19 cellular contexts compared by ENCODE assay signal in genomic region chr5:95969646-95970358, GRCh38. TPM values are rescaled to one million over a fixed set of nuclear protein-coding genes. Genes with fewer than 3 reads are reported as not detected.
DNase-seq lines count a peak whose midpoint lies in the region; ATAC-seq and TF ChIP-seq lines count a peak whose summit lies in the region.
"Had no signal": no experiment of that assay in that cellular context is flagged by ENCODE, and none has a peak within 500 bp of the region (broad histone marks: within the 10 kb centered on the region; RNA-seq: fewer than 3 reads in every experiment).

No MANE protein-coding gene starts in this region.

- DNase-seq in AG10803 (ENCODE audit: low read depth) (peak; percentile 66), NCI-H226 (peak; percentile 67), endodermal cell (no peak), left colon (no peak), germinal center (ENCODE audit: low spot score) (no peak), PC-3 (no peak), WTC11 (ENCODE audit: low spot score) (no peak)
- DNase-seq: ACHN; activated CD8-positive, alpha-beta memory T cell treated with anti-CD3 and anti-CD28 coated beads, Interleukin-2, amount 10 ng/mL, durations not matched to agents 7 days and 5 days; activated gamma-delta T cell; EL; NCI-H1930; NCI-H510A treated with DMSO at 0.1 percent for 48 hours; nephron progenitor cell; OCI-M1; stimulated activated naive CD4-positive, alpha-beta T cell treated with Interleukin-2 at 50 U/mL for 16 hours; T-helper 9 cell had no signal

- H3K27me3 ChIP-seq in endodermal cell (ENCODE audit: control insufficient read depth, insufficient read depth, low read length, poor library complexity, severe bottlenecking) (no peaks in the 10 kb centered on the region), liver (ENCODE audit: control insufficient read depth in 4 of 4, insufficient read depth in 4 of 4, low read length in 3 of 4) (no peaks in the 10 kb centered on the region), PC-3 (ENCODE audit: low read length) (no peaks in the 10 kb centered on the region)
- H3K27me3 ChIP-seq: SJSA1 had no signal

- H3K9ac ChIP-seq in endodermal cell (ENCODE audit: extremely low read depth, low read length, poor library complexity, severe bottlenecking) (no peak overlapping the region), liver (ENCODE audit: low read depth in 1 of 2, low read length in 2 of 2) (no peak overlapping the region), PC-3 (ENCODE audit: low read length) (no peak overlapping the region)

- H3K36me3 Mint-ChIP-seq in endodermal cell (ENCODE audit: low read depth): no peaks in the 10 kb centered on the region
- no peaks in the 10 kb centered on the region for H3K36me3 Mint-ChIP-seq in WTC11

- BruUV-seq in PC-3 (replicated peaks; lab: Mats Ljungman, UMichigan): no TSS peak

- H3K4me3 ChIP-seq in AG10803 (ENCODE audit: low read length) (no peak overlapping the region), endodermal cell (ENCODE audit: low read length) (peak overlapping the region; percentile 32), liver (ENCODE audit: low read depth in 1 of 3, low read length in 3 of 3) (no peak overlapping the region), PC-3 (ENCODE audit: low read length) (no peak overlapping the region)
- H3K4me3 ChIP-seq: SJSA1 had no signal

- H3K36me3 ChIP-seq in endodermal cell (ENCODE audit: control insufficient read depth, insufficient read depth, low read length) (no peaks in the 10 kb centered on the region), liver (ENCODE audit: control insufficient read depth in 4 of 4, insufficient read depth in 3 of 4, low read depth in 1 of 4, low read length in 3 of 4) (no peaks in the 10 kb centered on the region), PC-3 (ENCODE audit: low read depth, low read length) (no peaks in the 10 kb centered on the region)
- H3K36me3 ChIP-seq: SJSA1 had no signal

- no peak overlapping the region for H3K27ac ChIP-seq in endodermal cell (ENCODE audit: low read depth, low read length)
- H3K27ac ChIP-seq in liver (ENCODE audit: low read depth in 1 of 2, low read length in 2 of 2): peak overlapping the region; percentile 40 to 48
- no peak overlapping the region for H3K27ac ChIP-seq in PC-3 (ENCODE audit: low read length)
- H3K27ac ChIP-seq: SJSA1 had no signal

- POLR2A ChIA-PET in PC-3 (lab: Charles Lee; ENCODE audit: unreplicated experiment): no interaction called here
- POLR2A ChIA-PET in WTC11 (lab: Charles Lee): no interaction called here

- H3K4me1 Mint-ChIP-seq in endodermal cell: peaks cover 15% of the 10 kb centered on the region
- H3K4me1 Mint-ChIP-seq in WTC11: peaks cover 1% of the 10 kb centered on the region; the same call in 1 of the 2 replicates

- H3K27ac Mint-ChIP-seq in endodermal cell (no peak overlapping the region), WTC11 (no peak overlapping the region)
- H3K27ac Mint-ChIP-seq: activated CD8-positive, alpha-beta memory T cell treated with anti-CD3 and anti-CD28 coated beads, Interleukin-2, amount 10 ng/mL, durations not matched to agents 7 days and 5 days; nephron progenitor cell had no signal

- H3K79me2 ChIP-seq in PC-3 (ENCODE audit: low read length): no peaks in the 10 kb centered on the region

- CTCF ChIA-PET in PC-3 (lab: Charles Lee): no interaction called here
- CTCF ChIA-PET in WTC11 (lab: Charles Lee): no interaction called here

- peak; percentile 31 to 38 for TF ChIP-seq RAD21 in liver (IDR thresholded peaks at IDR 0.05)

- H3K27me3 Mint-ChIP-seq in endodermal cell (ENCODE audit: insufficient read depth) (no peaks in the 10 kb centered on the region), WTC11 (ENCODE audit: low read depth) (no peaks in the 10 kb centered on the region)
- H3K27me3 Mint-ChIP-seq: activated CD8-positive, alpha-beta memory T cell treated with anti-CD3 and anti-CD28 coated beads, Interleukin-2, amount 10 ng/mL, durations not matched to agents 7 days and 5 days had no signal

- no peaks in the 10 kb centered on the region for H3K9me2 ChIP-seq in PC-3 (replicated peaks; ENCODE audit: low read length)

- H3K9me3 ChIP-seq in endodermal cell (ENCODE audit: control insufficient read depth, low read length) (peaks cover 6% of the 10 kb centered on the region), liver (ENCODE audit: control insufficient read depth in 4 of 4, low read length in 3 of 4) (no peaks in the 10 kb centered on the region), PC-3 (ENCODE audit: low read length) (no peaks in the 10 kb centered on the region)

- H3K4me1 ChIP-seq in endodermal cell (ENCODE audit: control insufficient read depth, insufficient read depth, low read length) (peaks cover 10% of the 10 kb centered on the region), liver (ENCODE audit: control insufficient read depth in 4 of 4, insufficient read depth in 4 of 4, low read length in 3 of 4) (peaks cover 3 to 28% (median 22%) of the 10 kb centered on the region in 4 donors), PC-3 (ENCODE audit: insufficient read depth, low read length) (peaks cover 21% of the 10 kb centered on the region)

- H3K4me3 Mint-ChIP-seq in endodermal cell: no peak overlapping the region
- H3K4me3 Mint-ChIP-seq in WTC11: no peak overlapping the region
- H3K4me3 Mint-ChIP-seq: activated CD8-positive, alpha-beta memory T cell treated with anti-CD3 and anti-CD28 coated beads, Interleukin-2, amount 10 ng/mL, durations not matched to agents 7 days and 5 days; nephron progenitor cell had no signal

- no peak for TF ChIP-seq CTCF in AG10803 (conservative IDR thresholded peaks at IDR 0.05; ENCODE audit: low read length)
- TF ChIP-seq CTCF in endodermal cell (conservative IDR thresholded peaks at IDR 0.05): no peak
- TF ChIP-seq CTCF in liver (IDR thresholded peaks at IDR 0.05; ENCODE audit: low read depth, low read length, missing input control): no peak
- TF ChIP-seq CTCF in PC-3 (conservative IDR thresholded peaks at IDR 0.05; ENCODE audit: low read depth, low read length): no peak
- TF ChIP-seq CTCF in WTC11 (IDR thresholded peaks at IDR 0.05): no peak

- H4K20me1 ChIP-seq in PC-3 (ENCODE audit: low read length): no peaks in the 10 kb centered on the region

- H2AFZ ChIP-seq in PC-3 (ENCODE audit: low read length): no peak overlapping the region

- intact Hi-C loops in left colon (cut with DNase I, micrococcal nuclease): loop anchor here in 1 of 2 donors (10.0 kb wide), 1 partner anchor 325 kb away; the partner anchor contains the start of gene RFESD
- intact Hi-C loops in PC-3 (cut with micrococcal nuclease): no loop called here

- H3F3A ChIP-seq in PC-3 (ENCODE audit: low read length, unreplicated experiment): no peaks in the 10 kb centered on the region

- 93 to 96% methylated on average over 5 of the region's 5 CpGs for WGBS in endodermal cell (ENCODE audit: insufficient coverage in 1 of 2, insufficient read length in 1 of 2), 2 experiments
- 82% methylated on average over 5 of the region's 5 CpGs for WGBS in liver

- H3K4me2 ChIP-seq in PC-3 (ENCODE audit: low read length): no peak overlapping the region

- no peak for ATAC-seq in left colon
- no peak for ATAC-seq in PC-3
- no peak for ATAC-seq in WTC11
- ATAC-seq: activated CD8-positive, alpha-beta memory T cell treated with anti-CD3 and anti-CD28 coated beads, Interleukin-2, amount 10 ng/mL, durations not matched to agents 7 days and 5 days had no signal

- H3K9me3 Mint-ChIP-seq in endodermal cell: no peaks in the 10 kb centered on the region
- H3K9me3 Mint-ChIP-seq in WTC11: no peaks in the 10 kb centered on the region

TF ChIP-seq in liver, 16 proteins besides CTCF, POLR2A, EP300 and RAD21 (continues in another document):
- TF ChIP-seq ATF3 (IDR thresholded peaks at IDR 0.05) (no peak), GABPA (IDR thresholded peaks at IDR 0.05 in 1 of 2, conservative IDR thresholded peaks at IDR 0.05 in 1 of 2) (no peak), FOXA2 (IDR thresholded peaks at IDR 0.05) (no peak), TAF1 (conservative IDR thresholded peaks at IDR 0.05) (no peak), HNF4A (conservative IDR thresholded peaks at IDR 0.05) (peak; percentile 50 to 58), NR2F2 (IDR thresholded peaks at IDR 0.05) (no peak), MAX (IDR thresholded peaks at IDR 0.05) (no peak), JUND (IDR thresholded peaks at IDR 0.05) (peak in 1 of 2 donors; percentile 22), HNF4G (IDR thresholded peaks at IDR 0.05) (no peak), FOXA1 (IDR thresholded peaks at IDR 0.05) (no peak), SP1 (IDR thresholded peaks at IDR 0.05) (no peak)

TF ChIP-seq in WTC11, 78 proteins besides CTCF, POLR2A, EP300 and RAD21 (continues in another document):
- no peak for TF ChIP-seq FOXP4 (CRISPR knock-in tag; IDR thresholded peaks at IDR 0.05)
- no peak for TF ChIP-seq TEAD4 (CRISPR knock-in tag; IDR thresholded peaks at IDR 0.05)
- TF ChIP-seq MAX (CRISPR knock-in tag; IDR thresholded peaks at IDR 0.05): no peak
- TF ChIP-seq ZNF138 (CRISPR knock-in tag; conservative IDR thresholded peaks at IDR 0.05): no peak
- no peak for TF ChIP-seq ZNF317 (CRISPR knock-in tag; IDR thresholded peaks at IDR 0.05; ENCODE audit: borderline replicate concordance, low read depth)
- TF ChIP-seq KAT7 (CRISPR knock-in tag; IDR thresholded peaks at IDR 0.05; ENCODE audit: borderline replicate concordance): no peak

RNA-seq across cellular contexts. Expression of gene ELL2, which starts 8.2 kb away (rescaled TPM):
- total RNA-seq in endodermal cell (10 to 100 TPM; 28.6 to 44.1 TPM), liver (10 to 100 TPM; 53.9 to 64.5 TPM), left colon (10 to 100 TPM; 28.7 to 36.7 TPM), PC-3 (2014; rRNA removed) (72.2 and 82.4 TPM in 2 replicates), WTC11 (2021) (20.5 to 24.4 TPM (median 23.9 TPM) in 3 replicates)
- polyA plus RNA-seq in endodermal cell (2013, experiment 1 of 2): 16.7 TPM
- 17.0 TPM for polyA plus RNA-seq in endodermal cell (2013, experiment 2 of 2)
- polyA plus RNA-seq in liver: 10 to 100 TPM; 21.0 to 37.9 TPM

Comparison
In these comparisons a context has a peak if more than half of its experiments do, and no peak if none do; other contexts are left out.
1. DNase-seq: peak in AG10803 (single experiment) and NCI-H226 (single experiment); none in endodermal cell (single experiment), left colon (0 of 2), germinal center (single experiment), PC-3 (single experiment) and WTC11 (single experiment).
2. H3K27ac ChIP-seq: peak in liver (2 of 2); none in endodermal cell (single experiment) and PC-3 (single experiment).